ENCODE assay signal across 1 cellular context in the genomic region with DNA sequence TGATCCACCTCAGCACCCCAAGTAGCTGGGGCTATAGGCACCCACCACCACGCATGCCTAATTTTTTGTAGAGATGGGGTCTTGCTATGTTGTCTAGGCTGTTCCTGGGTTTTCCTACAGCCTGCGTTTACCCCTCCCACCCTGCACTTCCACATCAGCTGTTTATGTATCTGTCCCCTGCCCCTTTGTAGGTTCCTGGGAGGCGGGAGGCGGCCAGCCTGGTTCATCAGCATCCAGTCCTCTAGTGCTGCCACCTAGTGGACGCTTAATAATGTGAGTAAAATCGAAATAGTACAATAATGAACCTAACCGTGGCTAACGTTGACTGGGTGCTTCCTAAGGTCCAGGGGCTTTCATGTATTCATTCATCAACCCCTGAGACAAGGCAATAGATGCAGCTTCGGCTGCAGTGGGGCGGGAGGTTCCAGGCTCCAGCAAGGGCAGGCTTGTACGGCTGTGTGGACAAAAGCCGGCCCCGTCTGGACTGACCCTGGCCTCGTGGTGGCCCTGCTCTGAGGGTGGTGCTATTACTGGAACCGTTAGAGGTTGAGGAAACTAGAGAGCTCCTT.
TF ChIP-seq lines count a peak whose summit lies in the region.

No MANE protein-coding gene starts in this region.

TF ChIP-seq in HCT116, 20 proteins besides CTCF, POLR2A, EP300 and RAD21 (continued from another document):
- TF ChIP-seq TCF7L2 (IDR thresholded peaks at IDR 0.05; ENCODE audit: borderline replicate concordance, extremely low read depth, insufficient read depth, insufficient read length) (no peak), SP1 (IDR thresholded peaks at IDR 0.05; ENCODE audit: low read depth) (no peak), ELF1 (IDR thresholded peaks at IDR 0.05; ENCODE audit: borderline replicate concordance, low read depth) (no peak)
